ENCODE assay signal across 20 cellular contexts in the genomic region with DNA sequence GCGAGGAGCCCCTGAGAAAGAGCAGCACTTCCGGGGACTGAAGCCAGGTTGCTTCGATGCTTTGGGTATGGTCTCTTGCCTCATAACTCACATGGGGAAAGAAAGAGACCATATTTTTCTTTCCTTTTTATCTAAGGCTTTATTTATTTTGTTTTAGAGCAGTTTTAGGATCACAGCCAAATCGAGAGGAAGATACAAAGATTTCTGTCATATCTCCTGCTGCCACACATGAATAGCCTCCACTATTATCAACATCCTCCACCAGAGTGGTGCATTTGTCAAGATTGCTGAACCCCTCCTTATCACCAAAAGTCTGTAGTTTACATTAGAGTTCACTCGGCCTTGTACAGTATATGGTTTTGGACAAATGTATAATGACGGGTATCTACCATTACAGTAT. TPM values are rescaled to one million over a fixed set of nuclear protein-coding genes. Genes with fewer than 3 reads are reported as not detected.
DNase-seq lines count a peak whose midpoint lies in the region; ATAC-seq, FAIRE-seq and TF ChIP-seq lines count a peak whose summit lies in the region.
"Had no signal": no experiment of that assay in that cellular context is flagged by ENCODE, and none has a peak within 500 bp of the region (broad histone marks: within the 10 kb centered on the region; RNA-seq: fewer than 3 reads in every experiment).

No MANE protein-coding gene starts in this region.

- peak overlapping the region; percentile 82 for H3K27ac ChIP-seq in CD4-positive, CD25-positive, alpha-beta regulatory T cell (ENCODE audit: insufficient read depth, low read length, poor library complexity, severe bottlenecking)
- H3K27ac ChIP-seq in neural progenitor cell = no peak overlapping the region
- H3K27ac ChIP-seq: gastrocnemius medialis, suprapubic skin had no signal

- peak overlapping the region in 2 of 4 donors; percentile 19 to 35 for H3K4me3 Mint-ChIP-seq in CD4-positive, CD25-positive, alpha-beta regulatory T cell
- no peak overlapping the region for H3K4me3 Mint-ChIP-seq in neural progenitor cell

- ATAC-seq in CD4-positive, CD25-positive, alpha-beta regulatory T cell (ENCODE audit: low read depth in 2 of 2) = no peak
- ATAC-seq: gastrocnemius medialis, GM12878, HepG2, left ventricle myocardium superior had no signal

- peaks cover 33% of the 10 kb centered on the region for H4K20me1 ChIP-seq in neural progenitor cell (ENCODE audit: low read depth)

- H3K27me3 Mint-ChIP-seq in CD4-positive, CD25-positive, alpha-beta regulatory T cell = no peaks in the 10 kb centered on the region
- peaks cover 3% of the 10 kb centered on the region for H3K27me3 Mint-ChIP-seq in neural progenitor cell (ENCODE audit: insufficient read depth, low read depth)

- TF ChIP-seq CTCF in neural progenitor cell (IDR thresholded peaks at IDR 0.05) = no peak

- no peaks in the 10 kb centered on the region for H3K27me3 ChIP-seq in CD4-positive, CD25-positive, alpha-beta regulatory T cell (ENCODE audit: control insufficient read depth, insufficient read depth, low read length)
- no peaks in the 10 kb centered on the region for H3K27me3 ChIP-seq in neural progenitor cell
- H3K27me3 ChIP-seq: gastrocnemius medialis, suprapubic skin had no signal

- no peak for DNase-seq in CD4-positive, CD25-positive, alpha-beta regulatory T cell
- DNase-seq in HUDEP-2 (lab: John Stamatoyannopoulos, UW; ENCODE audit: unreplicated experiment in 76 of 76) (peak in 61 of 76 experiments; percentile 7 to 93 (median 64)), erythroblast (lab: John Stamatoyannopoulos, UW) (peak; percentile 82 to 95), NCI-H446 (lab: John Stamatoyannopoulos, UW) (no peak), RCC 7860 (ENCODE audit: low spot score) (no peak), hippocampal formation (lab: John Stamatoyannopoulos, UW) (no peak), neural progenitor cell (ENCODE audit: low spot score) (no peak)
- DNase-seq in activated CD8-positive, alpha-beta memory T cell treated with anti-CD3 and anti-CD28 coated beads, Interleukin-2, amount 50 U/mL, for 48 hours = peak; percentile 13
- DNase-seq: activated CD4-positive, CD25-positive, alpha-beta regulatory T cell; activated T-cell treated with anti-CD3 and anti-CD28 coated beads, Interleukin-2, amount 50 U/mL, for 1 hour; AML-193; aorta; gastrocnemius medialis; GDM1; left ventricle myocardium superior; NCI-H1436 treated with DMSO at 0.1 percent for 48 hours; stimulated activated CD4-positive, alpha-beta T cell treated with anti-CD3 and anti-CD28 coated beads, Interleukin-4, amount 100 ng/mL, for 1 hour had no signal

- peaks cover 54% of the 10 kb centered on the region for H3K36me3 ChIP-seq in CD4-positive, CD25-positive, alpha-beta regulatory T cell (ENCODE audit: control insufficient read depth, insufficient read depth, low read length)
- no peaks in the 10 kb centered on the region for H3K36me3 ChIP-seq in neural progenitor cell

- H3K9me3 ChIP-seq in CD4-positive, CD25-positive, alpha-beta regulatory T cell (ENCODE audit: control insufficient read depth in 2 of 2, low read length in 2 of 2) = no peaks in the 10 kb centered on the region
- no peaks in the 10 kb centered on the region for H3K9me3 ChIP-seq in neural progenitor cell (ENCODE audit: low read depth)
- H3K9me3 ChIP-seq: gastrocnemius medialis, suprapubic skin had no signal

- H3K4me3 ChIP-seq in CD4-positive, CD25-positive, alpha-beta regulatory T cell (ENCODE audit: low read depth, low read length) = no peak overlapping the region
- no peak overlapping the region for H3K4me3 ChIP-seq in neural progenitor cell
- H3K4me3 ChIP-seq: gastrocnemius medialis, GM12878, suprapubic skin had no signal

- no peak for FAIRE-seq in RCC 7860 (lab: Jason Lieb, UNC)
- FAIRE-seq: GM12878, HepG2 had no signal

- H3K9me3 Mint-ChIP-seq in CD4-positive, CD25-positive, alpha-beta regulatory T cell = peaks cover 0 to 2% (median 0%) of the 10 kb centered on the region in 7 donors
- no peaks in the 10 kb centered on the region for H3K9me3 Mint-ChIP-seq in neural progenitor cell

- peaks cover 42% of the 10 kb centered on the region for H3K4me1 ChIP-seq in CD4-positive, CD25-positive, alpha-beta regulatory T cell (ENCODE audit: control insufficient read depth, insufficient read depth, low read length, poor library complexity, severe bottlenecking)
- peaks cover 16% of the 10 kb centered on the region for H3K4me1 ChIP-seq in neural progenitor cell
- H3K4me1 ChIP-seq: gastrocnemius medialis, suprapubic skin had no signal

- TF ChIP-seq POLR2A in erythroblast (IDR thresholded peaks at IDR 0.05; ENCODE audit: low read length) = no peak

- no peaks in the 10 kb centered on the region for H3K79me2 ChIP-seq in neural progenitor cell (ENCODE audit: low read depth)

- no peak overlapping the region for H3K4me2 ChIP-seq in neural progenitor cell

- peak overlapping the region in 2 of 3 donors; percentile 42 to 92 for H3K27ac Mint-ChIP-seq in CD4-positive, CD25-positive, alpha-beta regulatory T cell
- no peak overlapping the region for H3K27ac Mint-ChIP-seq in neural progenitor cell

- no peak overlapping the region for H2AFZ ChIP-seq in neural progenitor cell (replicated peaks)

- peaks cover 44% of the 10 kb centered on the region for H3K36me3 Mint-ChIP-seq in CD4-positive, CD25-positive, alpha-beta regulatory T cell
- H3K36me3 Mint-ChIP-seq in neural progenitor cell = peaks cover 30% of the 10 kb centered on the region

- H3K9ac ChIP-seq in neural progenitor cell = no peak overlapping the region

- H3F3A ChIP-seq in neural progenitor cell (ENCODE audit: low read depth) = peaks cover 28% of the 10 kb centered on the region

- peaks cover 21 to 61% (median 30%) of the 10 kb centered on the region in 4 donors for H3K4me1 Mint-ChIP-seq in CD4-positive, CD25-positive, alpha-beta regulatory T cell
- H3K4me1 Mint-ChIP-seq in neural progenitor cell = peaks cover 14% of the 10 kb centered on the region

RNA-seq across cellular contexts. Expression of a gene that starts 24.2 kb away (rescaled TPM):
- total RNA-seq in CD4-positive, CD25-positive, alpha-beta regulatory T cell = 66.5 TPM
- polyA plus RNA-seq in CD4-positive, CD25-positive, alpha-beta regulatory T cell = 100 to 1,000 TPM; 122 to 134 (median 130) TPM
- total RNA-seq in neural progenitor cell (ENCODE audit: low replicate concordance) = 135 and 181 TPM in 2 replicates

RNA-seq across cellular contexts. Expression of a gene that starts 48.3 kb away (rescaled TPM):
- total RNA-seq in CD4-positive, CD25-positive, alpha-beta regulatory T cell = 83.3 TPM
- 10 to 100 TPM; 26.8 to 35.6 (median 31.1) TPM for polyA plus RNA-seq in CD4-positive, CD25-positive, alpha-beta regulatory T cell
- 55.2 and 127 TPM in 2 replicates for total RNA-seq in neural progenitor cell (ENCODE audit: low replicate concordance)

Comparison
In these comparisons a context has a peak if more than half of its experiments do, and no peak if none do; other contexts are left out.
1. DNase-seq: peak in HUDEP-2 (61 of 76), activated CD8-positive, alpha-beta memory T cell treated with anti-CD3 and anti-CD28 coated beads, Interleukin-2, amount 50 U/mL, for 48 hours (single experiment) and erythroblast (2 of 2); none in CD4-positive, CD25-positive, alpha-beta regulatory T cell (0 of 3), NCI-H446 (0 of 2), RCC 7860 (single experiment), hippocampal formation (0 of 2) and neural progenitor cell (single experiment).